ENCODE assay signal across 1 cellular context in the genomic region with DNA sequence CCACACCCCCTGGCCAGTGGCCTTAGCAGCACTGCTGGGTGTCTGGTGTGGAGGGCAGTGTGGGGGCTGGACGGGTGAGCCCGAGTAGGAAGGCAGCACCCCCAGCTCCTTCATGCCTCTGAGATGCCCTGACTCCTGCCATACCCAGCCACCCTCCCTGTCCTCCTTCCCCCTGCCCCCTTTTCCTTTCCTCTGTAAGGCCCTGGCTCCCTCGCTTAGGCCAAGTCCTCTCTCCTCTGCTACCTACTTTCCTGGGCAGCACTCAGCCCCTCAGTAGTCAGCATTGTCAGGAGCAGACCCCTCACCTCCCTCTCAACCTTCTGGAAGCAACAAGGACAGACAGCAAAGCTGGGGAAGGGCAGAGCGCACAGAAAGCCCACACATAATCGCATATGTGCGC.
TF ChIP-seq lines count a peak whose summit lies in the region.

No MANE protein-coding gene starts in this region.

TF ChIP-seq in H1, 55 proteins besides CTCF, POLR2A, EP300 and RAD21 (continued from another document):
- no peak for TF ChIP-seq HDAC2 (IDR thresholded peaks at IDR 0.05; ENCODE audit: borderline replicate concordance in 1 of 2, low read depth in 2 of 2, low read length in 2 of 2)
- no peak for TF ChIP-seq KDM4A (IDR thresholded peaks at IDR 0.05; ENCODE audit: low read depth, low read length, severe bottlenecking)
- no peak for TF ChIP-seq SP1 (IDR thresholded peaks at IDR 0.05; ENCODE audit: low read depth, low read length)
- TF ChIP-seq CTBP2 (IDR thresholded peaks at IDR 0.05; ENCODE audit: borderline replicate concordance, insufficient read depth, insufficient read length, low read length) = no peak
- TF ChIP-seq, protein P1, sequence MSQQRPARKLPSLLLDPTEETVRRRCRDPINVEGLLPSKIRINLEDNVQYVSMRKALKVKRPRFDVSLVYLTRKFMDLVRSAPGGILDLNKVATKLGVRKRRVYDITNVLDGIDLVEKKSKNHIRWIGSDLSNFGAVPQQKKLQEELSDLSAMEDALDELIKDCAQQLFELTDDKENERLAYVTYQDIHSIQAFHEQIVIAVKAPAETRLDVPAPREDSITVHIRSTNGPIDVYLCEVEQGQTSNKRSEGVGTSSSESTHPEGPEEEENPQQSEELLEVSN (IDR thresholded peaks at IDR 0.05) = no peak
- TF ChIP-seq CBX8 (IDR thresholded peaks at IDR 0.05; ENCODE audit: borderline replicate concordance, low read depth, low read length) = no peak
- TF ChIP-seq RFX5 (IDR thresholded peaks at IDR 0.05; ENCODE audit: borderline replicate concordance, low read depth, low read length) = no peak
- no peak for TF ChIP-seq TAF1 (IDR thresholded peaks at IDR 0.05; ENCODE audit: low read depth, low read length)
- TF ChIP-seq TCF12 (IDR thresholded peaks at IDR 0.05; ENCODE audit: low read depth, low read length) = no peak
- no peak for TF ChIP-seq JUN (IDR thresholded peaks at IDR 0.05; ENCODE audit: low read depth, low read length)
